Comparison of ENCODE assay signal across 23 cellular contexts in the genomic region with DNA sequence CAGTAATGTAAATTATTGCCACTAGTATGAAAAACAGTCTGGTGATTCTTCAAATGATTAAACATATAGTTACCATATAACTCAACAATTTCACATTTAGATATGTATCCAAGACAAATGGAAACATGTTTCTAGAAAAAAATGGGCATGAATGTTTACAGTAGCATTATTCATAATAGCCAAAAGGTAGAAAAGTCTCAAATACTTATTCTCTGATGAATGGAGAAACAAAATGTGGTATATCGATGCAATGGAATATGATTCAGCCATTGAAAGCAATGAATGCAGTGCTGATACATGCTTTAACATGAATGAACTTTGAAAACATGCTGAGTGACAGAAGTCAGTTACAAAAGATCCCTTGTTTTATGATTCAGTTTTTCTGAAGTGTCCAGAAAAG.
"Had no signal": no experiment of that assay in that cellular context is flagged by ENCODE, and none has a peak within 500 bp of the region (broad histone marks: within the 10 kb centered on the region; RNA-seq: fewer than 3 reads in every experiment).

No MANE protein-coding gene starts in this region.

- H3K4me3 ChIP-seq: MG63 had no signal

- FAIRE-seq: HepG2, RCC 7860 had no signal

- H3K9me3 ChIP-seq: SK-N-SH had no signal

- ATAC-seq: HepG2 had no signal

- DNase-seq: IMR-90, Karpas-422, KG1, MG63, NCI-H1092, NCI-H1105 treated with DMSO at 0.1 percent for 48 hours, NCI-H1417 treated with DMSO at 0.1 percent for 48 hours, NCI-H146, NCI-H1694 treated with DMSO at 0.1 percent for 48 hours, NCI-H1930, NCI-H2081, NCI-H2107, NCI-H226, NCI-H446, NCI-H510A, NCI-H524 treated with DMSO at 0.1 percent for 48 hours, NCI-H69, NCI-H774, RPMI8226, SHP77, SK-N-SH had no signal

- H3K27me3 ChIP-seq: MG63 had no signal

- H3K36me3 ChIP-seq: MG63 had no signal
